ENCODE assay signal across 8 cellular contexts in the genomic region with DNA sequence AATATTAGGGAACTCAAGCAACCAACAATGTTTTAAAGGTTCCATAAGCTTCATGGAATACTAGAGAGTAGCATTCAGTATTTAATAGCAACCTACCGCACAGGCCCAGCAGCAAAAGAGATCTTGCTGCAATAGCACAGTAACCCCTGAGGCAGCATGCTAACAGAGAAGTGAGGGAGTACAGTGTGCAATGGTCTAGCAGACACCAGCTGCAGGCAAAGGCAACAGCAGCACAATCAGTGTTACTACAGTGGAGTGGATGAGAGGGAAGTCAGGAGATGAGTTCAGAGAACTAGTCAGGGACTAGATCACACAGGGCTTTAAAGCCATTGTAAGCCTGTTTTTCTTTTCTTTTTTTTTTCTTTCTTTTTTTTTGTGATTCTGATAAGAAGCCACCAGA. TPM values are rescaled to one million over a fixed set of nuclear protein-coding genes. Genes with fewer than 3 reads are reported as not detected.
DNase-seq lines count a peak whose midpoint lies in the region; ATAC-seq and TF ChIP-seq lines count a peak whose summit lies in the region.

No MANE protein-coding gene starts in this region.

- ATAC-seq in GM18517 (IDR thresholded peaks at IDR 0.05; ENCODE audit: unreplicated experiment) (peak; percentile 41), HG02642 (IDR thresholded peaks at IDR 0.05; ENCODE audit: poor library complexity, unreplicated experiment) (peak; percentile 33), SK-N-SH treated with all-trans-retinoic acid at 6 μM for 48 hours (peak; percentile 47; the same call in 1 of the 3 replicates), left lobe of liver (peak; percentile 11)

- DNase-seq in left lobe of liver (ENCODE audit: low spot score) (no peak), DMS153 (lab: John Stamatoyannopoulos, UW) (no peak), UCSD-AML1 (lab: John Stamatoyannopoulos, UW; ENCODE audit: unreplicated experiment) (no peak), NCI-H446 (lab: John Stamatoyannopoulos, UW) (no peak)
- DNase-seq in activated naive CD4-positive, alpha-beta T cell treated with anti-CD3 and anti-CD28 coated beads, Interleukin-2, amount 50 U/mL, for 16 hours, result no peak

TF ChIP-seq in SK-N-SH treated with all-trans-retinoic acid at 6 μM for 48 hours, 23 proteins besides CTCF, POLR2A, EP300 and RAD21:
- no peak for TF ChIP-seq SNAI2 (CRISPR knock-in tag; IDR thresholded peaks at IDR 0.05)
- no peak for TF ChIP-seq GLIS3 (CRISPR knock-in tag; IDR thresholded peaks at IDR 0.05)

RNA-seq across cellular contexts. Expression of a gene that starts 2.8 kb away (rescaled TPM):
- total RNA-seq in left lobe of liver, result 2.1 TPM

RNA-seq across cellular contexts. Expression of a gene that starts 26.3 kb away (rescaled TPM):
- total RNA-seq in left lobe of liver, result 113 TPM

RNA-seq across cellular contexts. Expression of a gene that starts 54.9 kb away (rescaled TPM):
- 7.6 TPM for total RNA-seq in left lobe of liver
